22 cellular contexts compared by ENCODE assay signal in genomic region chr4:93501946-93502345, GRCh38.
A peak's percentile ranks its signal among the peaks of the same experiment; 100 is the strongest.
DNase-seq lines count a peak whose midpoint lies in the region; ATAC-seq and TF ChIP-seq lines count a peak whose summit lies in the region.
"Had no signal": no experiment of that assay in that cellular context is flagged by ENCODE, and none has a peak within 500 bp of the region (broad histone marks: within the 10 kb centered on the region; RNA-seq: fewer than 3 reads in every experiment).

No MANE protein-coding gene starts in this region.

- no peaks in the 10 kb centered on the region for H3K4me1 ChIP-seq in SK-N-SH (ENCODE audit: control insufficient read depth in 1 of 2, insufficient read depth in 2 of 2, low read depth in 1 of 2, low read length in 1 of 2)
- peaks cover 17% of the 10 kb centered on the region for H3K4me1 ChIP-seq in GM23338 (ENCODE audit: insufficient read depth)
- H3K4me1 ChIP-seq: BE2C had no signal

- H3F3A ChIP-seq in SK-N-SH (replicated peaks; ENCODE audit: insufficient read depth) = no peaks in the 10 kb centered on the region
- H3F3A ChIP-seq in GM23338 (replicated peaks; ENCODE audit: low read depth) = no peaks in the 10 kb centered on the region

- H3K4me3 Mint-ChIP-seq in GM23338 = no peak overlapping the region
- no peak overlapping the region for H3K4me3 Mint-ChIP-seq in activated T-helper 2 cell treated with anti-CD3 and anti-CD28 coated beads, Interferon-gamma antibody, Interleukin-2, Interleukin-4, amounts not matched to agents 10 μg/mL and 5 μg/mL and 100 μg/mL, durations not matched to agents 14 hours and 24 hours and 36 hours (ENCODE audit: low read depth)
- H3K4me3 Mint-ChIP-seq in immature natural killer cell = no peak overlapping the region
- H3K4me3 Mint-ChIP-seq in endothelial cell (ENCODE audit: unreplicated experiment) = no peak overlapping the region
- H3K4me3 Mint-ChIP-seq: CD14-positive monocyte; CD4-positive, alpha-beta T cell; CD8-positive, alpha-beta memory T cell had no signal

- no peak for TF ChIP-seq EP300 in SK-N-SH (IDR thresholded peaks at IDR 0.05; ENCODE audit: borderline replicate concordance in 1 of 2, low read depth in 1 of 2, low read length in 1 of 2)

- no peaks in the 10 kb centered on the region for H3K9me2 ChIP-seq in SK-N-SH
- H3K9me2 ChIP-seq in GM23338 (ENCODE audit: insufficient read depth) = 0 out of 2 replicates have a peak, but pooled peaks cover 3% of the 10 kb centered on the region

- POLR2A ChIA-PET in SK-N-SH (lab: Yijun Ruan, JAX) = no interaction called here

- TF ChIP-seq CTCF in SK-N-SH (IDR thresholded peaks at IDR 0.05) (no peak), GM23338 (conservative IDR thresholded peaks at IDR 0.05; ENCODE audit: low read depth in 2 of 2) (no peak), astrocyte of the spinal cord (IDR thresholded peaks at IDR 0.05; ENCODE audit: low read depth, low read length) (no peak), endothelial cell (IDR thresholded peaks at IDR 0.05; ENCODE audit: unreplicated experiment) (no peak)

- H3K4me2 ChIP-seq in SK-N-SH (no peak overlapping the region), GM23338 (no peak overlapping the region)
- H3K4me2 ChIP-seq: BLaER1 treated with 17β-estradiol and CSF1 and Interleukin-3, amounts not matched to agents 10 nM and 100 nM had no signal

- H3K27me3 Mint-ChIP-seq in GM23338 (ENCODE audit: insufficient read depth, low read depth, poor library complexity) (no peaks in the 10 kb centered on the region), immature natural killer cell (ENCODE audit: low read depth in 3 of 3) (peaks cover 0 to 2% (median 0%) of the 10 kb centered on the region in 3 donors), endothelial cell (ENCODE audit: unreplicated experiment) (no peaks in the 10 kb centered on the region)
- no peaks in the 10 kb centered on the region for H3K27me3 Mint-ChIP-seq in activated T-helper 2 cell treated with anti-CD3 and anti-CD28 coated beads, Interferon-gamma antibody, Interleukin-2, Interleukin-4, amounts not matched to agents 10 μg/mL and 5 μg/mL and 100 μg/mL, durations not matched to agents 14 hours and 24 hours and 36 hours (ENCODE audit: low read depth)
- H3K27me3 Mint-ChIP-seq: CD4-positive, alpha-beta T cell; CD8-positive, alpha-beta memory T cell had no signal

- no peak overlapping the region for H3K9ac ChIP-seq in SK-N-SH
- H3K9ac ChIP-seq: BLaER1 treated with 17β-estradiol and CSF1 and Interleukin-3, amounts not matched to agents 10 nM and 100 nM had no signal

- H4K20me1 ChIP-seq in SK-N-SH (ENCODE audit: insufficient read depth) = no peaks in the 10 kb centered on the region
- no peaks in the 10 kb centered on the region for H4K20me1 ChIP-seq in GM23338 (replicated peaks; ENCODE audit: insufficient read depth)
- H4K20me1 ChIP-seq: BLaER1 treated with 17β-estradiol and CSF1 and Interleukin-3, amounts not matched to agents 10 nM and 100 nM had no signal

- no peaks in the 10 kb centered on the region for H3K9me3 ChIP-seq in SK-N-SH
- H3K9me3 ChIP-seq: BE2C; BLaER1 treated with 17β-estradiol and CSF1 and Interleukin-3, amounts not matched to agents 10 nM and 100 nM had no signal

- H3K27ac Mint-ChIP-seq in GM23338 (peak overlapping the region; percentile 22; the same call in 1 of the 2 replicates), immature natural killer cell (no peak overlapping the region), endothelial cell (ENCODE audit: unreplicated experiment) (no peak overlapping the region)
- no peak overlapping the region for H3K27ac Mint-ChIP-seq in activated T-helper 2 cell treated with anti-CD3 and anti-CD28 coated beads, Interferon-gamma antibody, Interleukin-2, Interleukin-4, amounts not matched to agents 10 μg/mL and 5 μg/mL and 100 μg/mL, durations not matched to agents 14 hours and 24 hours and 36 hours
- H3K27ac Mint-ChIP-seq: CD14-positive monocyte; CD4-positive, alpha-beta T cell; CD8-positive, alpha-beta memory T cell had no signal

- DNase-seq in SK-N-SH (no peak), GM23338 (ENCODE audit: low spot score) (no peak), astrocyte of the spinal cord (ENCODE audit: low read depth, low spot score) (peak; percentile 13), inferior parietal cortex (ENCODE audit: extremely low spot score) (peak; percentile 17), immature natural killer cell (no peak), endothelial cell (ENCODE audit: low spot score) (no peak)
- DNase-seq in activated T-helper 2 cell treated with anti-CD3 and anti-CD28 coated beads, Interferon-gamma antibody, Interleukin-2, Interleukin-4, amounts not matched to agents 10 μg/mL and 5 μg/mL and 100 μg/mL, durations not matched to agents 14 hours and 24 hours and 36 hours (ENCODE audit: low spot score) = no peak
- DNase-seq: AML-193; BE2C; Calu3; CD4-positive, alpha-beta T cell; CD8-positive, alpha-beta memory T cell; COR-L47; DMS53; DMS79 treated with DMSO at 0.1 percent for 48 hours; GF-D8; H7; HCEC 1CT had no signal

- 64% methylated on average over 3 of the region's 3 CpGs for WGBS in SK-N-SH (ENCODE audit: low lambda C conversion rate)

- intact Hi-C loops in activated T-helper 2 cell treated with anti-CD3 and anti-CD28 coated beads, Interferon-gamma antibody, Interleukin-2, Interleukin-4, amounts not matched to agents 10 μg/mL and 5 μg/mL and 100 μg/mL, durations not matched to agents 14 hours and 24 hours and 36 hours (cut with micrococcal nuclease) = no loop called here

- no peak for TF ChIP-seq RAD21 in SK-N-SH (IDR thresholded peaks at IDR 0.05; ENCODE audit: low read length)

- H3K27me3 ChIP-seq in SK-N-SH (ENCODE audit: insufficient read depth) (no peaks in the 10 kb centered on the region), GM23338 (ENCODE audit: insufficient read depth) (no peaks in the 10 kb centered on the region)
- H3K27me3 ChIP-seq: BE2C; BLaER1 treated with 17β-estradiol and CSF1 and Interleukin-3, amounts not matched to agents 10 nM and 100 nM had no signal

- peaks cover 38% of the 10 kb centered on the region for H3K4me1 Mint-ChIP-seq in GM23338
- no peaks in the 10 kb centered on the region for H3K4me1 Mint-ChIP-seq in activated T-helper 2 cell treated with anti-CD3 and anti-CD28 coated beads, Interferon-gamma antibody, Interleukin-2, Interleukin-4, amounts not matched to agents 10 μg/mL and 5 μg/mL and 100 μg/mL, durations not matched to agents 14 hours and 24 hours and 36 hours (ENCODE audit: low read depth)
- no peaks in the 10 kb centered on the region for H3K4me1 Mint-ChIP-seq in immature natural killer cell
- H3K4me1 Mint-ChIP-seq in endothelial cell (ENCODE audit: unreplicated experiment) = peaks cover 4% of the 10 kb centered on the region
- H3K4me1 Mint-ChIP-seq: CD14-positive monocyte; CD8-positive, alpha-beta memory T cell had no signal

- no peaks in the 10 kb centered on the region for H3K36me3 ChIP-seq in SK-N-SH (replicated peaks in 1 of 2; ENCODE audit: control insufficient read depth in 1 of 2, insufficient read depth in 2 of 2, low read length in 1 of 2)
- H3K36me3 ChIP-seq in GM23338 (ENCODE audit: insufficient read depth) = no peaks in the 10 kb centered on the region
- H3K36me3 ChIP-seq: BE2C; BLaER1 treated with 17β-estradiol and CSF1 and Interleukin-3, amounts not matched to agents 10 nM and 100 nM had no signal

- CTCF ChIA-PET in SK-N-SH (lab: Yijun Ruan, JAX) = no interaction called here

- H2AFZ ChIP-seq in SK-N-SH (ENCODE audit: low read depth) (0 out of 2 replicates have a peak overlapping the region, but pooled peaks have one; percentile 11), GM23338 (no peak overlapping the region)

- H3K4me3 ChIP-seq in SK-N-SH (ENCODE audit: low read depth in 2 of 2, low read length in 1 of 2) (no peak overlapping the region), GM23338 (no peak overlapping the region), astrocyte of the spinal cord (ENCODE audit: low read depth, low read length) (no peak overlapping the region)
- H3K4me3 ChIP-seq: BLaER1 treated with 17β-estradiol and CSF1 and Interleukin-3, amounts not matched to agents 10 nM and 100 nM had no signal

- in situ Hi-C loops in astrocyte of the spinal cord (cut with HindIII; ENCODE audit: low sequenced_read_pairs) = no loop called here

- H3K36me3 Mint-ChIP-seq in GM23338 (ENCODE audit: low read depth) (no peaks in the 10 kb centered on the region), immature natural killer cell (peaks cover 0 to 4% (median 0%) of the 10 kb centered on the region in 3 donors), endothelial cell (ENCODE audit: low read depth, unreplicated experiment) (no peaks in the 10 kb centered on the region)
- H3K36me3 Mint-ChIP-seq in activated T-helper 2 cell treated with anti-CD3 and anti-CD28 coated beads, Interferon-gamma antibody, Interleukin-2, Interleukin-4, amounts not matched to agents 10 μg/mL and 5 μg/mL and 100 μg/mL, durations not matched to agents 14 hours and 24 hours and 36 hours (ENCODE audit: low read depth) = no peaks in the 10 kb centered on the region
- H3K36me3 Mint-ChIP-seq: CD14-positive monocyte; CD8-positive, alpha-beta memory T cell had no signal

- ATAC-seq in SK-N-SH treated with all-trans-retinoic acid at 6 μM for 48 hours (no peak), GM23338 (no peak)

- no peaks in the 10 kb centered on the region for H3K9me3 Mint-ChIP-seq in GM23338
- peaks cover 7% of the 10 kb centered on the region for H3K9me3 Mint-ChIP-seq in activated T-helper 2 cell treated with anti-CD3 and anti-CD28 coated beads, Interferon-gamma antibody, Interleukin-2, Interleukin-4, amounts not matched to agents 10 μg/mL and 5 μg/mL and 100 μg/mL, durations not matched to agents 14 hours and 24 hours and 36 hours
- peaks cover 0 to 56% (median 25%) of the 10 kb centered on the region in 6 donors for H3K9me3 Mint-ChIP-seq in immature natural killer cell
- H3K9me3 Mint-ChIP-seq in endothelial cell (ENCODE audit: unreplicated experiment) = no peaks in the 10 kb centered on the region

- H3K27ac ChIP-seq in SK-N-SH (ENCODE audit: low read depth in 2 of 2, low read length in 1 of 2) = no peak overlapping the region
- no peak overlapping the region for H3K27ac ChIP-seq in GM23338 (ENCODE audit: low read depth)
- H3K27ac ChIP-seq: 22Rv1; BLaER1 treated with 17β-estradiol and CSF1 and Interleukin-3, amounts not matched to agents 10 nM and 100 nM had no signal

- H3K79me2 ChIP-seq in SK-N-SH (ENCODE audit: insufficient read depth) (no peaks in the 10 kb centered on the region), GM23338 (replicated peaks; ENCODE audit: insufficient read depth) (no peaks in the 10 kb centered on the region)

TF ChIP-seq in SK-N-SH treated with all-trans-retinoic acid at 6 μM for 48 hours, 23 proteins besides CTCF, POLR2A, EP300 and RAD21 (continues in another document):
- TF ChIP-seq OSR1 (CRISPR knock-in tag; IDR thresholded peaks at IDR 0.05) (no peak), ESRRG (CRISPR knock-in tag; IDR thresholded peaks at IDR 0.05) (no peak), ZNF8 (CRISPR knock-in tag; IDR thresholded peaks at IDR 0.05) (no peak), ZFP3 (CRISPR knock-in tag; IDR thresholded peaks at IDR 0.05) (no peak), CSDC2 (CRISPR knock-in tag; IDR thresholded peaks at IDR 0.05) (no peak)

TF ChIP-seq in GM23338, 12 proteins besides CTCF, POLR2A, EP300 and RAD21 (continues in another document):
- TF ChIP-seq POLR2AphosphoS5 (IDR thresholded peaks at IDR 0.05; ENCODE audit: low read depth) (no peak), EZH2phosphoT487 (IDR thresholded peaks at IDR 0.05; ENCODE audit: unreplicated experiment) (no peak), JUNB (IDR thresholded peaks at IDR 0.05; ENCODE audit: unreplicated experiment) (no peak)

Comparison
In these comparisons a context has a peak if more than half of its experiments do, and no peak if none do; other contexts are left out.
1. DNase-seq: peak in astrocyte of the spinal cord (single experiment) and inferior parietal cortex (single experiment); none in SK-N-SH (single experiment), GM23338 (single experiment), activated T-helper 2 cell treated with anti-CD3 and anti-CD28 coated beads, Interferon-gamma antibody, Interleukin-2, Interleukin-4, amounts not matched to agents 10 μg/mL and 5 μg/mL and 100 μg/mL, durations not matched to agents 14 hours and 24 hours and 36 hours (single experiment), immature natural killer cell (0 of 3) and endothelial cell (single experiment).